ENCODE assay signal across 1 cellular context in genomic region chr22:18068381-18068988, GRCh38.
TF ChIP-seq lines count a peak whose summit lies in the region.

No MANE protein-coding gene starts in this region.

TF ChIP-seq in GM23338, 12 proteins besides CTCF, POLR2A, EP300 and RAD21 (continued from another document):
- TF ChIP-seq ZNF462 (CRISPR knock-in tag; IDR thresholded peaks at IDR 0.05) (no peak), JUNB (IDR thresholded peaks at IDR 0.05; ENCODE audit: unreplicated experiment) (no peak), POLR2AphosphoS5 (IDR thresholded peaks at IDR 0.05; ENCODE audit: low read depth) (no peak), STAT1 (IDR thresholded peaks at IDR 0.05; ENCODE audit: unreplicated experiment) (no peak)
